In the genomic region with DNA sequence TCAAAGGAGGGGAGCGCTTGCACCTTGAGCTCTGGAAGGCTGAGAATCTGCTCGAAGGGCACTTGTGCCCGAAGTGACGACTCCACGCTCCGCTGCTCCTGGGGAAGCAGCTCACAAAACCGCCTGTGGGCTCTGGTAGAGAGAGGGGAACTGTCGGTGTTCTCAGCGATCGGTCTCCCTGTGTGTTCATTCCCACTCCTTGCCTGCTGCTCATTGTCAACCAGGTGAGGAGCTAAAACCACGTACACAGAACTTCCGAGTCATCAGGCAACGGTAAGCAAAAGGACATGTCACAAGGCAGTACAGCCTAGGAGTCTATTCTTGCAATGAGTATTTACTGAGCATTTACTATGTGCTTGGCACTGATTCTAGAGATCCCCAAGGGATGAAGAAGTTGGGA, we compare ENCODE assay signal across 10 cellular contexts. TPM values are rescaled to one million over a fixed set of nuclear protein-coding genes. Genes with fewer than 3 reads are reported as not detected.
DNase-seq lines count a peak whose midpoint lies in the region; ATAC-seq and TF ChIP-seq lines count a peak whose summit lies in the region.
"Had no signal": no experiment of that assay in that cellular context is flagged by ENCODE, and none has a peak within 500 bp of the region (broad histone marks: within the 10 kb centered on the region; RNA-seq: fewer than 3 reads in every experiment).

No MANE protein-coding gene starts in this region.

- H3K4me1 ChIP-seq in IMR-90 (ENCODE audit: control insufficient read depth, insufficient read depth, low read length) (peaks cover 4% of the 10 kb centered on the region), adipocyte (ENCODE audit: control insufficient read depth, insufficient read depth, low read length) (peaks cover 37% of the 10 kb centered on the region)

- no peak for TF ChIP-seq POLR2A in IMR-90 (IDR thresholded peaks at IDR 0.05; ENCODE audit: low read depth, low read length)

- no peak for TF ChIP-seq RAD21 in IMR-90 (IDR thresholded peaks at IDR 0.05; ENCODE audit: low read length)

- peak overlapping the region; percentile 75 for H3K4me3 Mint-ChIP-seq in mesothelial cell of epicardium

- no peak overlapping the region for H3K18ac ChIP-seq in IMR-90 (ENCODE audit: low read depth, low read length)

- 0 out of 2 replicates have a peak, but pooled peaks cover 7% of the 10 kb centered on the region for H4K20me1 ChIP-seq in IMR-90 (ENCODE audit: insufficient read depth, low read length)

- H3K4ac ChIP-seq in IMR-90 (ENCODE audit: low read depth, low read length), result no peak overlapping the region

- H4K91ac ChIP-seq in IMR-90 (ENCODE audit: insufficient read depth, low read depth, low read length), result no peak overlapping the region

- H3K9me3 ChIP-seq in IMR-90 (ENCODE audit: control insufficient read depth, insufficient read depth, low read length) (no peaks in the 10 kb centered on the region), adipocyte (ENCODE audit: control insufficient read depth, low read length) (no peaks in the 10 kb centered on the region)

- H3K79me1 ChIP-seq in IMR-90 (ENCODE audit: low read depth in 1 of 2, low read length in 2 of 2), result peaks cover 19 to 45% of the 10 kb centered on the region in 2 experiments

- H3K27ac Mint-ChIP-seq in mesothelial cell of epicardium, result no peak overlapping the region

- DNase-seq in AG10803 (ENCODE audit: low read depth) (no peak), IMR-90 (no peak), adipocyte (ENCODE audit: low read depth) (no peak), mesothelial cell of epicardium (ENCODE audit: low spot score in 2 of 2, unreplicated experiment in 2 of 2) (no peak), sciatic nerve (ENCODE audit: low spot score) (no peak), NCI-H187 (lab: John Stamatoyannopoulos, UW) (no peak), NCI-H345 treated with DMSO at 0.1 percent for 48 hours (lab: John Stamatoyannopoulos, UW; ENCODE audit: unreplicated experiment) (no peak), glomerular visceral epithelial cell (ENCODE audit: extremely low spot score) (no peak)
- DNase-seq: aorta, left ventricle myocardium superior had no signal

- 0 out of 2 replicates have a peak overlapping the region, but pooled peaks have one; percentile 35 for H3K14ac ChIP-seq in IMR-90 (replicated peaks; ENCODE audit: low read depth, low read length)

- H2AK9ac ChIP-seq in IMR-90 (replicated peaks; ENCODE audit: low read depth, low read length, poor library complexity), result peak overlapping the region; percentile 20

- peak overlapping the region; percentile 9; the same call in 1 of the 2 replicates for H2AK5ac ChIP-seq in IMR-90 (ENCODE audit: low read depth, low read length)

- peaks cover 42% of the 10 kb centered on the region for H3K36me3 ChIP-seq in IMR-90 (ENCODE audit: control insufficient read depth, insufficient read depth, low read length)
- peaks cover 40% of the 10 kb centered on the region for H3K36me3 ChIP-seq in adipocyte (ENCODE audit: control insufficient read depth, insufficient read depth, low read length, severe bottlenecking)

- BruUV-seq in IMR-90 (replicated peaks; lab: Mats Ljungman, UMichigan), result no TSS peak

- dilution Hi-C loops in IMR-90 (cut with HindIII; ENCODE audit: low sequenced_read_pairs, unreplicated experiment), result no loop called here

- H3K4me1 Mint-ChIP-seq in mesothelial cell of epicardium, result peaks cover 12% of the 10 kb centered on the region

- H2BK5ac ChIP-seq in IMR-90 (ENCODE audit: low read depth, low read length, poor library complexity, severe bottlenecking), result no peak overlapping the region

- H4K8ac ChIP-seq in IMR-90 (ENCODE audit: low read depth in 2 of 2, low read length in 2 of 2), result no peak overlapping the region

- H3K9me1 ChIP-seq in IMR-90 (ENCODE audit: insufficient read depth, low read length), result peaks cover 18% of the 10 kb centered on the region

- in situ Hi-C loops in IMR-90 (cut with MboI; ENCODE audit: low sequenced_read_pairs), result no loop called here

- H3K23ac ChIP-seq in IMR-90 (ENCODE audit: low read depth, low read length), result no peak overlapping the region

- H3K36me3 Mint-ChIP-seq in mesothelial cell of epicardium, result peaks cover 13% of the 10 kb centered on the region

- H2AFZ ChIP-seq in IMR-90 (replicated peaks; ENCODE audit: low read length, poor library complexity), result no peak overlapping the region

- H3K9ac ChIP-seq in IMR-90 (ENCODE audit: low read depth, low read length) (no peak overlapping the region), adipocyte (ENCODE audit: low read length) (peak overlapping the region; percentile 83)

- H2BK20ac ChIP-seq in IMR-90 (ENCODE audit: low read depth, low read length), result no peak overlapping the region

- no peak overlapping the region for H3K27ac ChIP-seq in IMR-90 (ENCODE audit: insufficient read depth, low read length)

- POLR2A ChIA-PET in IMR-90 (lab: Charles Lee; ENCODE audit: unreplicated experiment), result no interaction called here

- no peak overlapping the region for H4K5ac ChIP-seq in IMR-90 (ENCODE audit: low read depth, low read length)

- H3K27me3 Mint-ChIP-seq in mesothelial cell of epicardium (ENCODE audit: low read depth), result no peaks in the 10 kb centered on the region

- H3K27me3 ChIP-seq in IMR-90 (ENCODE audit: control insufficient read depth, insufficient read depth, low read length), result no peaks in the 10 kb centered on the region
- H3K27me3 ChIP-seq in adipocyte (replicated peaks; ENCODE audit: control insufficient read depth, insufficient read depth, low read length), result no peaks in the 10 kb centered on the region

- no peak for TF ChIP-seq CTCF in AG10803 (conservative IDR thresholded peaks at IDR 0.05; ENCODE audit: low read length)
- no peak for TF ChIP-seq CTCF in IMR-90 (conservative IDR thresholded peaks at IDR 0.05; ENCODE audit: low read depth, low read length)
- TF ChIP-seq CTCF in mesothelial cell of epicardium (IDR thresholded peaks at IDR 0.05; ENCODE audit: unreplicated experiment), result no peak

- no peak overlapping the region for H2BK15ac ChIP-seq in IMR-90 (ENCODE audit: low read depth, low read length)

- H2BK120ac ChIP-seq in IMR-90 (ENCODE audit: low read depth, low read length), result no peak overlapping the region

- intact Hi-C loops in IMR-90 (cut with micrococcal nuclease) (loop anchor here (5.0 kb wide), 1 partner anchor 340 kb away; a partner anchor contains a TSS), sciatic nerve (cut with DNase I) (no loop called here)

- H3K4me2 ChIP-seq in IMR-90 (ENCODE audit: low read depth, low read length), result no peak overlapping the region; the same call in 1 of the 2 replicates

- H3K4me3 ChIP-seq in AG10803 (ENCODE audit: low read length) (peak overlapping the region; percentile 86; the same call in 1 of the 2 replicates), IMR-90 (ENCODE audit: insufficient read depth, low read depth, low read length) (no peak overlapping the region), adipocyte (ENCODE audit: low read length) (peak overlapping the region; percentile 89)

- CTCF ChIA-PET in IMR-90 (lab: Yijun Ruan, JAX), result interaction anchor here (2.4 kb wide), 1 partner anchor 11 kb away, joined by 11 read pairs; no protein-coding TSS in a partner anchor

- no peaks in the 10 kb centered on the region for H3K9me3 Mint-ChIP-seq in mesothelial cell of epicardium

- H3K56ac ChIP-seq in IMR-90 (ENCODE audit: extremely low read depth, insufficient read depth, low read length), result no peak overlapping the region

- ATAC-seq in IMR-90 (ENCODE audit: low read depth), result no peak
- no peak for ATAC-seq in sciatic nerve
- ATAC-seq: left ventricle myocardium superior had no signal

- WGBS in IMR-90 (ENCODE audit: extremely low coverage in 2 of 2, insufficient read length in 1 of 2), 2 experiments, result 87% methylated on average over 5 of the region's 13 CpGs; no CpG with 5 or more reads in 1 of the 2 experiments

TF ChIP-seq in IMR-90, 13 proteins besides CTCF, POLR2A, EP300 and RAD21 (continues in another document):
- TF ChIP-seq, protein P1, sequence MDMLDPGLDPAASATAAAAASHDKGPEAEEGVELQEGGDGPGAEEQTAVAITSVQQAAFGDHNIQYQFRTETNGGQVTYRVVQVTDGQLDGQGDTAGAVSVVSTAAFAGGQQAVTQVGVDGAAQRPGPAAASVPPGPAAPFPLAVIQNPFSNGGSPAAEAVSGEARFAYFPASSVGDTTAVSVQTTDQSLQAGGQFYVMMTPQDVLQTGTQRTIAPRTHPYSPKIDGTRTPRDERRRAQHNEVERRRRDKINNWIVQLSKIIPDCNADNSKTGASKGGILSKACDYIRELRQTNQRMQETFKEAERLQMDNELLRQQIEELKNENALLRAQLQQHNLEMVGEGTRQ (IDR thresholded peaks at IDR 0.05; ENCODE audit: low read depth, low read length), result no peak
- TF ChIP-seq MAFK (IDR thresholded peaks at IDR 0.05; ENCODE audit: low read depth, low read length) (no peak), MAZ (IDR thresholded peaks at IDR 0.05; ENCODE audit: borderline replicate concordance, low read depth, low read length) (no peak)

RNA-seq across cellular contexts. Expression of a gene that starts 1.5 kb away (rescaled TPM):
- 29.4 and 31.5 TPM in 2 replicates for total RNA-seq in IMR-90 (2012; rRNA removed)
- polyA plus RNA-seq in IMR-90 (2012; rRNA removed), result 94.1 and 102 TPM in 2 replicates
- polyA plus RNA-seq in IMR-90 (2012; cell fraction: cytosol; rRNA removed), result 72.2 and 86.5 TPM in 2 replicates
- 53.8 and 83.0 TPM in 2 replicates for polyA plus RNA-seq in IMR-90 (2012; cell fraction: nucleus; rRNA removed; ENCODE audit: low replicate concordance)
- 16.9 to 18.1 TPM (median 17.6 TPM) in 3 replicates for total RNA-seq in mesothelial cell of epicardium
- total RNA-seq in sciatic nerve, result 43.3 TPM

RNA-seq across cellular contexts. Expression of a gene that starts 1.8 kb away (rescaled TPM):
- total RNA-seq in IMR-90 (2012; rRNA removed), result 3.9 and 4.1 TPM in 2 replicates
- polyA plus RNA-seq in IMR-90 (2012; rRNA removed), result 1.3 and 2.3 TPM in 2 replicates
- 1.7 and 2.0 TPM in 2 replicates for polyA plus RNA-seq in IMR-90 (2012; cell fraction: cytosol; rRNA removed)
- polyA plus RNA-seq in IMR-90 (2012; cell fraction: nucleus; rRNA removed; ENCODE audit: low replicate concordance), result 2.9 and 3.1 TPM in 2 replicates
- 8.0 to 9.2 TPM (median 8.4 TPM) in 3 replicates for total RNA-seq in mesothelial cell of epicardium
- 5.4 TPM for total RNA-seq in sciatic nerve

RNA-seq across cellular contexts. Expression of a gene that starts 17.2 kb away (rescaled TPM):
- total RNA-seq in IMR-90 (2012; rRNA removed) (not detected in 2 replicates), mesothelial cell of epicardium (0.33 to 0.77 TPM (median 0.47 TPM) in 3 replicates), sciatic nerve (0.71 TPM)
- polyA plus RNA-seq in IMR-90 (2012; rRNA removed), result 0.10 TPM in 1 of 2 replicates, not detected in the other
- not detected in 2 replicates for polyA plus RNA-seq in IMR-90 (2012; cell fraction: cytosol; rRNA removed)
- 0.10 and 0.29 TPM in 2 replicates for polyA plus RNA-seq in IMR-90 (2012; cell fraction: nucleus; rRNA removed; ENCODE audit: low replicate concordance)
- total RNA-seq: aorta had no signal
- polyA plus RNA-seq: aorta had no signal

RNA-seq across cellular contexts. Expression of a gene that starts 31.1 kb away (rescaled TPM):
- total RNA-seq in IMR-90 (2012; rRNA removed), result 5.0 and 6.9 TPM in 2 replicates
- polyA plus RNA-seq in IMR-90 (2012; rRNA removed), result 22.5 and 27.5 TPM in 2 replicates
- polyA plus RNA-seq in IMR-90 (2012; cell fraction: cytosol; rRNA removed), result 12.9 and 29.8 TPM in 2 replicates
- polyA plus RNA-seq in IMR-90 (2012; cell fraction: nucleus; rRNA removed; ENCODE audit: low replicate concordance), result 23.9 and 48.0 TPM in 2 replicates
- 32.3 to 37.7 TPM (median 35.4 TPM) in 3 replicates for total RNA-seq in mesothelial cell of epicardium
- 55.9 TPM for total RNA-seq in sciatic nerve

RNA-seq across cellular contexts. Expression of a gene that starts 33.3 kb away (rescaled TPM):
- total RNA-seq in IMR-90 (2012; rRNA removed) (39.6 and 44.2 TPM in 2 replicates), mesothelial cell of epicardium (91.9 to 93.4 TPM (median 92.8 TPM) in 3 replicates), sciatic nerve (63.8 TPM)
- 40.3 and 46.2 TPM in 2 replicates for polyA plus RNA-seq in IMR-90 (2012; rRNA removed)
- 23.0 and 24.4 TPM in 2 replicates for polyA plus RNA-seq in IMR-90 (2012; cell fraction: cytosol; rRNA removed)
- 10.3 and 24.2 TPM in 2 replicates for polyA plus RNA-seq in IMR-90 (2012; cell fraction: nucleus; rRNA removed; ENCODE audit: low replicate concordance)
